Comparison of ENCODE assay signal across 17 cellular contexts in genomic region chr9:131056781-131057506, GRCh38. TPM values are rescaled to one million over a fixed set of nuclear protein-coding genes. Genes with fewer than 3 reads are reported as not detected.
DNase-seq lines count a peak whose midpoint lies in the region; ATAC-seq, FAIRE-seq and TF ChIP-seq lines count a peak whose summit lies in the region.
"Had no signal": no experiment of that assay in that cellular context is flagged by ENCODE, and none has a peak within 500 bp of the region (broad histone marks: within the 10 kb centered on the region; RNA-seq: fewer than 3 reads in every experiment).

No MANE protein-coding gene starts in this region.

- H3K36me3 Mint-ChIP-seq in activated T-cell treated with anti-CD3 and anti-CD28 coated beads, Interleukin-2, amount 50 U/mL, for 4 hours (ENCODE audit: insufficient read depth) = no peaks in the 10 kb centered on the region
- H3K36me3 Mint-ChIP-seq: CD4-positive, CD25-positive, alpha-beta regulatory T cell; CD8-positive, alpha-beta memory T cell had no signal

- H3K4me1 Mint-ChIP-seq in activated T-cell treated with anti-CD3 and anti-CD28 coated beads, Interleukin-2, amount 50 U/mL, for 4 hours (ENCODE audit: low read depth) = no peaks in the 10 kb centered on the region
- H3K4me1 Mint-ChIP-seq: CD4-positive, CD25-positive, alpha-beta regulatory T cell; CD8-positive, alpha-beta memory T cell had no signal

- peak overlapping the region in 1 of 2 experiments; percentile 23; a peak in 2 of 4 replicates for H3K9ac ChIP-seq in K562 (ENCODE audit: insufficient read depth in 1 of 2, low read depth in 2 of 2, low read length in 2 of 2)

- POLR2A ChIA-PET in K562 (lab: Yijun Ruan, JAX) = interaction anchor here (0.5 to 99.3 kb wide), 18 partner anchors 8 to 279 kb away, joined by 3 to 3336 read pairs (median 4); partner anchors contain the start of genes AIF1L and NUP214

- H3K9me3 ChIP-seq in K562 (replicated peaks; ENCODE audit: control insufficient read depth, insufficient read depth, low read depth, low read length) = no peaks in the 10 kb centered on the region
- no peaks in the 10 kb centered on the region for H3K9me3 ChIP-seq in osteoblast (ENCODE audit: low read depth, low read length)
- H3K9me3 ChIP-seq: BE2C had no signal

- H2AFZ ChIP-seq in K562 (ENCODE audit: low read depth, low read length) (no peak overlapping the region), osteoblast (ENCODE audit: low read length) (no peak overlapping the region)

- H3K79me2 ChIP-seq in K562 (ENCODE audit: control insufficient read depth, insufficient read depth, low read length) = no peaks in the 10 kb centered on the region
- H3K79me2 ChIP-seq in osteoblast (ENCODE audit: insufficient read depth, low read length) = no peaks in the 10 kb centered on the region

- TF ChIP-seq CTCF in K562 (IDR thresholded peaks at IDR 0.05 in 2 of 3, conservative IDR thresholded peaks at IDR 0.05 in 1 of 3; ENCODE audit: insufficient read depth in 2 of 3, low read depth in 1 of 3, low read length in 3 of 3) (no peak), osteoblast (IDR thresholded peaks at IDR 0.05; ENCODE audit: extremely low read depth, low read depth, low read length) (no peak)

- ATAC-seq in K562 (no peak), left colon (peak; percentile 54)
- no peak for ATAC-seq in activated T-cell treated with anti-CD3 and anti-CD28 coated beads, Interleukin-2, amount 50 U/mL, for 4 hours

- H3K27me3 Mint-ChIP-seq in activated T-cell treated with anti-CD3 and anti-CD28 coated beads, Interleukin-2, amount 50 U/mL, for 4 hours (ENCODE audit: low read depth) = no peaks in the 10 kb centered on the region
- H3K27me3 Mint-ChIP-seq: CD4-positive, CD25-positive, alpha-beta regulatory T cell had no signal

- DNase-seq in DMS 273 (lab: John Stamatoyannopoulos, UW; ENCODE audit: unreplicated experiment) (peak; percentile 74), K562 (ENCODE audit: extremely low read depth in 1 of 4, low spot score in 3 of 4) (no peak), left colon (peak in 1 of 2 donors; percentile 24), osteoblast (ENCODE audit: insufficient read length, low spot score, missing footprints) (peak; percentile 21), ACHN (no peak), dedifferentiated amniotic fluid mesenchymal stem cell (ENCODE audit: extremely low spot score) (no peak)
- DNase-seq in activated T-cell treated with anti-CD3 and anti-CD28 coated beads, Interleukin-2, amount 50 U/mL, for 4 hours = no peak
- DNase-seq: COR-L47, GOT3 had no signal

- CTCF ChIA-PET in K562 (lab: Yijun Ruan, JAX; ENCODE audit: low intra/inter-chr PET ratio) = interaction anchor here (0.5 to 2.7 kb wide), 12 partner anchors 10 to 309 kb away, joined by 3 to 16 read pairs (median 4); no protein-coding TSS in a partner anchor

- no peak overlapping the region for H3K27ac ChIP-seq in K562 (ENCODE audit: extremely low read depth, low read depth, low read length)
- no peak overlapping the region for H3K27ac ChIP-seq in osteoblast (ENCODE audit: low read depth, low read length)

- no peak for TF ChIP-seq POLR2A in K562 (conservative IDR thresholded peaks at IDR 0.05)

- H3K4me1 ChIP-seq in K562 (replicated peaks in 1 of 2; ENCODE audit: control insufficient read depth in 2 of 2, insufficient read depth in 2 of 2, low read length in 2 of 2) (peaks cover 0 to 20% of the 10 kb centered on the region in 2 experiments; a peak in 2 of 5 replicates), osteoblast (ENCODE audit: insufficient read depth, low read length) (no peaks in the 10 kb centered on the region)
- H3K4me1 ChIP-seq: BE2C had no signal

- in situ Hi-C loops in K562 (cut with MboI) (loop anchor here (5.0 kb wide), 1 partner anchor 280 kb away; no protein-coding TSS in a partner anchor), ACHN (cut with HindIII; ENCODE audit: low pct_ligation_motif_present, low pct_unique_long_range_greater_than_20kb, low sequenced_read_pairs) (no loop called here)

- intact Hi-C loops in K562 (cut with micrococcal nuclease) = loop anchor here (1.0 to 2.0 kb wide), 4 partner anchors 50 to 218 kb away; no protein-coding TSS in a partner anchor
- intact Hi-C loops in left colon (cut with DNase I, micrococcal nuclease) = no loop called here

- no TSS peak for BruUV-seq in K562 (replicated peaks; lab: Mats Ljungman, UMichigan)

- H3K36me3 ChIP-seq in K562 (ENCODE audit: control insufficient read depth, insufficient read depth, low read length) (no peaks in the 10 kb centered on the region), osteoblast (ENCODE audit: insufficient read depth, low read length) (no peaks in the 10 kb centered on the region)
- H3K36me3 ChIP-seq: BE2C had no signal

- H3K9me1 ChIP-seq in K562 (ENCODE audit: control insufficient read depth, insufficient read depth, low read length) = peaks cover 12% of the 10 kb centered on the region

- peaks cover 66 to 83% of the 10 kb centered on the region in 2 experiments for H3K27me3 ChIP-seq in K562 (ENCODE audit: control insufficient read depth in 2 of 2, insufficient read depth in 2 of 2, low read length in 2 of 2)
- H3K27me3 ChIP-seq in osteoblast (ENCODE audit: insufficient read depth, low read length) = peaks cover 6% of the 10 kb centered on the region
- H3K27me3 ChIP-seq: BE2C had no signal

- H4K20me1 ChIP-seq in K562 (replicated peaks; ENCODE audit: control insufficient read depth, insufficient read depth, low read length) (peaks cover 39% of the 10 kb centered on the region), osteoblast (ENCODE audit: insufficient read depth, low read length) (no peaks in the 10 kb centered on the region)

- no peak overlapping the region for H3K4me3 ChIP-seq in K562
- H3K4me3 ChIP-seq in osteoblast (ENCODE audit: insufficient read depth, low read length) = no peak overlapping the region

- FAIRE-seq in K562 (lab: Jason Lieb, UNC) = no peak
- FAIRE-seq: GM12892, GM18507, HTR-8/SVneo had no signal

- TF ChIP-seq EP300 in K562 (IDR thresholded peaks at IDR 0.05; ENCODE audit: low read length) = no peak

- no peak overlapping the region for H3K4me3 Mint-ChIP-seq in activated T-cell treated with anti-CD3 and anti-CD28 coated beads, Interleukin-2, amount 50 U/mL, for 4 hours
- H3K4me3 Mint-ChIP-seq: CD4-positive, CD25-positive, alpha-beta regulatory T cell; CD8-positive, alpha-beta memory T cell; HFFc6 had no signal

- TF ChIP-seq RAD21 in K562 (CRISPR knock-in tag; conservative IDR thresholded peaks at IDR 0.05 in 1 of 2, IDR thresholded peaks at IDR 0.05 in 1 of 2) = no peak

- H3K4me2 ChIP-seq in K562 (ENCODE audit: insufficient read depth, low read length) = no peak overlapping the region
- no peak overlapping the region for H3K4me2 ChIP-seq in osteoblast (ENCODE audit: insufficient read depth, low read length)

- no peaks in the 10 kb centered on the region for H3K9me3 Mint-ChIP-seq in activated T-cell treated with anti-CD3 and anti-CD28 coated beads, Interleukin-2, amount 50 U/mL, for 4 hours
- H3K9me3 Mint-ChIP-seq: CD4-positive, CD25-positive, alpha-beta regulatory T cell; CD8-positive, alpha-beta memory T cell; HFFc6 had no signal

- WGBS in K562 (ENCODE audit: insufficient coverage, low coverage, missing lambda C conversion rate) = 11% methylated on average over 14 of the region's 14 CpGs

RNA-seq across cellular contexts. Expression of gene AIF1L, which starts 39.4 kb away (rescaled TPM):
- 2.2 and 5.3 TPM in 2 replicates for total RNA-seq in K562 (2011; cell fraction: chromatin; rRNA removed; ENCODE audit: low replicate concordance)
- total RNA-seq in K562 (2011; cell fraction: nucleolus; rRNA removed) = 2.8 and 4.3 TPM in 2 replicates
- total RNA-seq in K562 (2011; cell fraction: nucleoplasm; rRNA removed) = 4.3 and 5.2 TPM in 2 replicates
- total RNA-seq in K562 (2014; rRNA removed) = 0.86 and 1.1 TPM in 2 replicates
- 1.3 and 1.5 TPM in 2 replicates for total RNA-seq in K562 (2014; rRNA removed; fragmentation: Illumina TruSeq; extraction: Trizol)
- total RNA-seq in K562 (2015; rRNA removed; fragmentation: Illumina TruSeq; extraction: Trizol) = 0.68 and 0.76 TPM in 2 replicates
- total RNA-seq in K562 (2021) = 1.7 and 2.0 TPM in 2 replicates
- polyA plus RNA-seq in K562 (2011; rRNA removed) = 5.9 and 9.1 TPM in 2 replicates
- polyA plus RNA-seq in K562 (2011; cell fraction: cytosol; rRNA removed) = 4.5 and 4.9 TPM in 2 replicates
- polyA plus RNA-seq in K562 (2011; cell fraction: nucleus; rRNA removed) = 3.3 and 4.2 TPM in 2 replicates
- polyA plus RNA-seq in K562 (2012) = 2.7 and 2.8 TPM in 2 replicates
- 2.3 and 2.6 TPM in 2 replicates for polyA plus RNA-seq in K562 (2014; fragmentation: Illumina TruSeq; extraction: Trizol)
- under 1 TPM; 0.34 to 0.77 TPM for polyA plus RNA-seq in K562 (2014; fragmentation: Nextera tagmentation; extraction: Ambion mirVana)
- 1.6 TPM in 2 replicates for polyA plus RNA-seq in K562 (2014; rRNA removed)
- polyA minus RNA-seq in K562 (2011; rRNA and poly(A)+ RNA removed) = 6.6 and 8.9 TPM in 2 replicates
- 1.5 and 4.4 TPM in 2 replicates for polyA minus RNA-seq in K562 (2011; cell fraction: cytosol; rRNA and poly(A)+ RNA removed)
- 1.1 and 1.9 TPM in 2 replicates for polyA minus RNA-seq in K562 (2011; cell fraction: nucleus; rRNA and poly(A)+ RNA removed)
- 1 to 10 TPM; 2.7 to 3.7 TPM for total RNA-seq in left colon
- total RNA-seq in osteoblast = under 0.01 TPM in 1 of 2 replicates, not detected in the other
- total RNA-seq in activated T-cell treated with anti-CD3 and anti-CD28 coated beads, Interleukin-2, amount 50 U/mL, for 4 hours = 1 to 10 TPM in 1 of 3 donors, under 1 TPM in 2; 0.13 to 2.0 (median 0.27) TPM
- polyA plus RNA-seq: CD4-positive, CD25-positive, alpha-beta regulatory T cell; CD8-positive, alpha-beta memory T cell had no signal

RNA-seq across cellular contexts. Expression of gene LAMC3, which starts 48.0 kb away (rescaled TPM):
- 0.69 TPM in 1 of 2 replicates, not detected in the other for total RNA-seq in K562 (2011; cell fraction: chromatin; rRNA removed; ENCODE audit: low replicate concordance)
- 0.26 and 0.33 TPM in 2 replicates for total RNA-seq in K562 (2011; cell fraction: nucleolus; rRNA removed)
- total RNA-seq in K562 (2011; cell fraction: nucleoplasm; rRNA removed) = 0.22 TPM in 1 of 2 replicates, not detected in the other
- not detected in 2 replicates for total RNA-seq in K562 (2014; rRNA removed)
- total RNA-seq in K562 (2014; rRNA removed; fragmentation: Illumina TruSeq; extraction: Trizol) = not detected in 2 replicates
- not detected in 2 replicates for total RNA-seq in K562 (2015; rRNA removed; fragmentation: Illumina TruSeq; extraction: Trizol)
- 0.09 TPM in 1 of 2 replicates, not detected in the other for total RNA-seq in K562 (2021)
- 0.05 and 0.10 TPM in 2 replicates for polyA plus RNA-seq in K562 (2011; rRNA removed)
- 0.03 and 0.66 TPM in 2 replicates for polyA plus RNA-seq in K562 (2011; cell fraction: cytosol; rRNA removed)
- 0.04 and 0.20 TPM in 2 replicates for polyA plus RNA-seq in K562 (2011; cell fraction: nucleus; rRNA removed)
- 0.03 and 0.07 TPM in 2 replicates for polyA plus RNA-seq in K562 (2012)
- not detected in 2 replicates for polyA plus RNA-seq in K562 (2014; fragmentation: Illumina TruSeq; extraction: Trizol)
- not detected for polyA plus RNA-seq in K562 (2014; fragmentation: Nextera tagmentation; extraction: Ambion mirVana)
- not detected in 2 replicates for polyA plus RNA-seq in K562 (2014; rRNA removed)
- polyA minus RNA-seq in K562 (2011; rRNA and poly(A)+ RNA removed) = not detected in 2 replicates
- polyA minus RNA-seq in K562 (2011; cell fraction: cytosol; rRNA and poly(A)+ RNA removed) = not detected in 2 replicates
- polyA minus RNA-seq in K562 (2011; cell fraction: nucleus; rRNA and poly(A)+ RNA removed) = 0.27 TPM in 1 of 2 replicates, not detected in the other
- total RNA-seq in left colon = 1 to 10 TPM in 1 of 2 donors, under 1 TPM in 1; 0.82 to 1.3 TPM
- under 0.01 TPM in 1 of 2 replicates, not detected in the other for total RNA-seq in osteoblast
- total RNA-seq in activated T-cell treated with anti-CD3 and anti-CD28 coated beads, Interleukin-2, amount 50 U/mL, for 4 hours = under 1 TPM; 0.05 to 0.71 (median 0.41) TPM
- total RNA-seq: HFFc6, IMR-90 had no signal
- polyA plus RNA-seq: CD8-positive, alpha-beta memory T cell; IMR-90 had no signal

Comparison
In these comparisons a context has a peak if more than half of its experiments do, and no peak if none do; other contexts are left out.
1. DNase-seq: peak in DMS 273 (single experiment) and osteoblast (single experiment); none in K562 (0 of 4), ACHN (single experiment), activated T-cell treated with anti-CD3 and anti-CD28 coated beads, Interleukin-2, amount 50 U/mL, for 4 hours (single experiment) and dedifferentiated amniotic fluid mesenchymal stem cell (single experiment).